In genomic region chr16:48535831-48536599, GRCh38 we compare ENCODE assay signal across 1 cellular context.
TF ChIP-seq lines count a peak whose summit lies in the region.

No MANE protein-coding gene starts in this region.

TF ChIP-seq in GM12878, 131 proteins besides CTCF, POLR2A, EP300 and RAD21 (continued from another document and continues in another):
- TF ChIP-seq E4F1 (IDR thresholded peaks at IDR 0.05; ENCODE audit: borderline replicate concordance, partially characterized antibody), result no peak
- TF ChIP-seq ETV6 (conservative IDR thresholded peaks at IDR 0.05 in 1 of 2, IDR thresholded peaks at IDR 0.05 in 1 of 2; ENCODE audit: borderline replicate concordance in 1 of 2, low read depth in 1 of 2), result no peak
- TF ChIP-seq BCLAF1 (IDR thresholded peaks at IDR 0.05), result no peak
- TF ChIP-seq RELB (IDR thresholded peaks at IDR 0.05; ENCODE audit: low read depth), result peak; percentile 98
- peak; percentile 93; the same call in 1 of the 2 replicates for TF ChIP-seq EED (IDR thresholded peaks at IDR 0.05; ENCODE audit: low read depth)
- TF ChIP-seq ZNF592 (IDR thresholded peaks at IDR 0.05), result peak; percentile 45; the same call in 1 of the 2 replicates
- 0 out of 2 replicates have a peak, but pooled peaks have one; percentile 69 for TF ChIP-seq RCOR1 (conservative IDR thresholded peaks at IDR 0.05; ENCODE audit: low read depth, low read length)
- TF ChIP-seq SPI1 (IDR thresholded peaks at IDR 0.05; ENCODE audit: borderline replicate concordance, insufficient read depth, low read depth, low read length), result no peak
- TF ChIP-seq USF1 (IDR thresholded peaks at IDR 0.05; ENCODE audit: borderline replicate concordance, extremely low read length, insufficient read depth, low read depth, low read length), result peak; percentile 70
- no peak for TF ChIP-seq ATF3 (IDR thresholded peaks at IDR 0.05; ENCODE audit: borderline replicate concordance, extremely low read depth, low read depth, low read length)
- peak; percentile 98 for TF ChIP-seq MEF2B (IDR thresholded peaks at IDR 0.05; ENCODE audit: partially characterized antibody, poor library complexity, severe bottlenecking)
- TF ChIP-seq MLLT1 (IDR thresholded peaks at IDR 0.05), result peak; percentile 75; the same call in 1 of the 2 replicates
- peak; percentile 72; the same call in 1 of the 2 replicates for TF ChIP-seq CHD2 (IDR thresholded peaks at IDR 0.05; ENCODE audit: borderline replicate concordance, low read depth, low read length)
- no peak for TF ChIP-seq HSF1 (IDR thresholded peaks at IDR 0.05; ENCODE audit: low read depth, low read length)
- no peak for TF ChIP-seq BMI1 (IDR thresholded peaks at IDR 0.05; ENCODE audit: borderline replicate concordance)
- peak; percentile 81; the same call in 1 of the 2 replicates for TF ChIP-seq NBN (IDR thresholded peaks at IDR 0.05)
- 0 out of 2 replicates have a peak, but pooled peaks have one; percentile 68 for TF ChIP-seq CHD1 (IDR thresholded peaks at IDR 0.05; ENCODE audit: low read depth, low read length)
- peak; percentile 90 for TF ChIP-seq DPF2 (IDR thresholded peaks at IDR 0.05)
- TF ChIP-seq FOXK2 (IDR thresholded peaks at IDR 0.05), result no peak
- no peak for TF ChIP-seq ZBTB11 (CRISPR knock-in tag; IDR thresholded peaks at IDR 0.05)
- peak; percentile 67; the same call in 1 of the 2 replicates for TF ChIP-seq FOXM1 (IDR thresholded peaks at IDR 0.05; ENCODE audit: low read depth, low read length)
- 0 out of 2 replicates have a peak, but pooled peaks have one; percentile 14 for TF ChIP-seq ZNF24 (IDR thresholded peaks at IDR 0.05)
- 0 out of 2 replicates have a peak, but pooled peaks have one; percentile 47 for TF ChIP-seq MEF2A (IDR thresholded peaks at IDR 0.05; ENCODE audit: insufficient read depth, low read depth, low read length)
- TF ChIP-seq RAD51 (IDR thresholded peaks at IDR 0.05), result peak; percentile 77
- TF ChIP-seq MTA2 (IDR thresholded peaks at IDR 0.05; ENCODE audit: low read depth), result peak; percentile 79
- peak; percentile 35; the same call in 1 of the 2 replicates for TF ChIP-seq TCF12 (IDR thresholded peaks at IDR 0.05; ENCODE audit: low read depth, low read length)
- TF ChIP-seq USF2 (IDR thresholded peaks at IDR 0.05; ENCODE audit: borderline replicate concordance, low read depth, low read length), result peak; percentile 51; the same call in 1 of the 2 replicates
- peak; percentile 97 for TF ChIP-seq TBL1XR1 (IDR thresholded peaks at IDR 0.05; ENCODE audit: low read depth, low read length)
